9 cellular contexts compared by ENCODE assay signal in genomic region chr19:2983351-2984195, GRCh38. TPM values are rescaled to one million over a fixed set of nuclear protein-coding genes. Genes with fewer than 3 reads are reported as not detected.
DNase-seq lines count a peak whose midpoint lies in the region; ATAC-seq, FAIRE-seq and TF ChIP-seq lines count a peak whose summit lies in the region.
"Had no signal": no experiment of that assay in that cellular context is flagged by ENCODE, and none has a peak within 500 bp of the region (broad histone marks: within the 10 kb centered on the region; RNA-seq: fewer than 3 reads in every experiment).

No MANE protein-coding gene starts in this region.

- DNase-seq in GM20000 (ENCODE audit: low spot score) = peak; percentile 43
- peak; percentile 32 for DNase-seq in NCI-H526 treated with DMSO at 0.1 percent for 48 hours (lab: John Stamatoyannopoulos, UW)
- no peak for DNase-seq in endodermal cell
- DNase-seq in mesendoderm = peak; percentile 88
- DNase-seq in urothelium cell line (ENCODE audit: low spot score) = peak; percentile 73
- no peak for DNase-seq in MV-4-11 (lab: John Stamatoyannopoulos, UW)
- DNase-seq in stimulated activated CD4-positive, alpha-beta T cell treated with anti-CD3 and anti-CD28 coated beads, Interleukin-2, amount 100 ng/mL, for 24 hours = no peak
- no peak for DNase-seq in effector memory CD8-positive, alpha-beta T cell

- H3K36me3 ChIP-seq in endodermal cell (ENCODE audit: control insufficient read depth, insufficient read depth, low read length) (no peaks in the 10 kb centered on the region), mesendoderm (ENCODE audit: control insufficient read depth, insufficient read depth, low read length) (no peaks in the 10 kb centered on the region)

- WGBS in endodermal cell (ENCODE audit: insufficient coverage in 1 of 2, insufficient read length in 1 of 2), 2 experiments = 30% methylated on average over 14 to 23 of the region's 23 CpGs
- no CpG with 5 or more reads among the region's 23 CpGs for WGBS in mesendoderm (ENCODE audit: extremely low coverage, insufficient coverage, low lambda C conversion rate)

- no peaks in the 10 kb centered on the region for H3K79me2 ChIP-seq in mesendoderm (ENCODE audit: control insufficient read depth, insufficient read depth, low read length)

- no peak for ATAC-seq in effector memory CD8-positive, alpha-beta T cell (replicated peaks)

- H3K56ac ChIP-seq in mesendoderm (ENCODE audit: low read length) = no peak overlapping the region

- no peak overlapping the region for H4K8ac ChIP-seq in mesendoderm (ENCODE audit: low read depth, low read length)

- H3K27me3 Mint-ChIP-seq in endodermal cell (ENCODE audit: insufficient read depth) = peaks cover 45% of the 10 kb centered on the region
- H3K27me3 Mint-ChIP-seq in effector memory CD8-positive, alpha-beta T cell = peaks cover 22 to 41% of the 10 kb centered on the region in 2 donors

- no peak overlapping the region for H4K5ac ChIP-seq in mesendoderm (ENCODE audit: low read length)

- H2AK5ac ChIP-seq in mesendoderm (ENCODE audit: low read length) = no peak overlapping the region

- H2BK120ac ChIP-seq in mesendoderm (ENCODE audit: low read depth, low read length) = no peak overlapping the region

- H2BK5ac ChIP-seq in mesendoderm (ENCODE audit: low read length) = no peak overlapping the region

- H3K9ac ChIP-seq in endodermal cell (ENCODE audit: extremely low read depth, low read length, poor library complexity, severe bottlenecking) (no peak overlapping the region), mesendoderm (ENCODE audit: low read length) (no peak overlapping the region)
- H3K9ac ChIP-seq: KMS-11 had no signal

- H3K27ac ChIP-seq in endodermal cell (ENCODE audit: low read depth, low read length) (no peak overlapping the region), mesendoderm (ENCODE audit: low read depth, low read length) (no peak overlapping the region)
- H3K27ac ChIP-seq: KMS-11 had no signal

- FAIRE-seq in urothelium cell line (lab: Jason Lieb, UNC) = no peak

- H3K27me3 ChIP-seq in endodermal cell (ENCODE audit: control insufficient read depth, insufficient read depth, low read length, poor library complexity, severe bottlenecking) = no peaks in the 10 kb centered on the region
- H3K27me3 ChIP-seq in mesendoderm (ENCODE audit: insufficient read depth, low read length, poor library complexity) = peaks cover 2% of the 10 kb centered on the region

- H3K36me3 Mint-ChIP-seq in endodermal cell (ENCODE audit: low read depth) = peaks cover 2% of the 10 kb centered on the region
- H3K36me3 Mint-ChIP-seq in effector memory CD8-positive, alpha-beta T cell (ENCODE audit: insufficient read depth) = no peaks in the 10 kb centered on the region

- H3K4ac ChIP-seq in mesendoderm (ENCODE audit: low read depth, low read length) = no peak overlapping the region

- H3K4me3 ChIP-seq in endodermal cell (ENCODE audit: low read length) (peak overlapping the region; percentile 29), mesendoderm (ENCODE audit: low read length) (no peak overlapping the region)

- H3K27ac Mint-ChIP-seq in endodermal cell = peak overlapping the region; percentile 48
- no peak overlapping the region for H3K27ac Mint-ChIP-seq in effector memory CD8-positive, alpha-beta T cell

- no peak for TF ChIP-seq CTCF in GM20000 (IDR thresholded peaks at IDR 0.05; ENCODE audit: extremely low read depth, missing control alignments)
- no peak for TF ChIP-seq CTCF in endodermal cell (conservative IDR thresholded peaks at IDR 0.05)

- H3K4me1 Mint-ChIP-seq in endodermal cell = peaks cover 29% of the 10 kb centered on the region
- peaks cover 0 to 4% of the 10 kb centered on the region in 2 donors for H3K4me1 Mint-ChIP-seq in effector memory CD8-positive, alpha-beta T cell (ENCODE audit: low read depth in 2 of 2)

- H3K23ac ChIP-seq in mesendoderm (ENCODE audit: low read length) = no peak overlapping the region

- no peaks in the 10 kb centered on the region for H3K79me1 ChIP-seq in mesendoderm (ENCODE audit: low read length)

- no peaks in the 10 kb centered on the region for H3K9me3 Mint-ChIP-seq in endodermal cell
- H3K9me3 Mint-ChIP-seq in effector memory CD8-positive, alpha-beta T cell = no peaks in the 10 kb centered on the region

- H2BK15ac ChIP-seq in mesendoderm (replicated peaks; ENCODE audit: low read depth) = no peak overlapping the region

- no peak overlapping the region for H3K18ac ChIP-seq in mesendoderm (ENCODE audit: low read length)

- H3K4me3 Mint-ChIP-seq in endodermal cell = peak overlapping the region; percentile 38
- no peak overlapping the region for H3K4me3 Mint-ChIP-seq in effector memory CD8-positive, alpha-beta T cell

- H3K4me1 ChIP-seq in endodermal cell (ENCODE audit: control insufficient read depth, insufficient read depth, low read length) = peaks cover 10% of the 10 kb centered on the region
- H3K4me1 ChIP-seq in mesendoderm (ENCODE audit: control insufficient read depth, low read depth, low read length) = no peaks in the 10 kb centered on the region

- no peak overlapping the region for H3K4me2 ChIP-seq in mesendoderm (ENCODE audit: low read length)
- H3K4me2 ChIP-seq: KMS-11 had no signal

- no peaks in the 10 kb centered on the region for H3K9me3 ChIP-seq in endodermal cell (ENCODE audit: control insufficient read depth, low read length)

RNA-seq across cellular contexts. Expression of gene TLE6, which starts 6.2 kb away (rescaled TPM):
- 10 to 100 TPM; 13.7 to 17.3 TPM for total RNA-seq in endodermal cell
- polyA plus RNA-seq in endodermal cell (2013, experiment 1 of 2) = 1.2 TPM
- polyA plus RNA-seq in endodermal cell (2013, experiment 2 of 2) = 1.3 TPM
- polyA plus RNA-seq in mesendoderm (2013, experiment 1 of 2) = not detected
- 0.15 TPM for polyA plus RNA-seq in mesendoderm (2013, experiment 2 of 2)

RNA-seq across cellular contexts. Expression of gene ZNF77, which starts 38.8 kb away (rescaled TPM):
- total RNA-seq in endodermal cell = 1 to 10 TPM; 4.6 to 7.1 TPM
- 8.7 TPM for polyA plus RNA-seq in endodermal cell (2013, experiment 1 of 2)
- 9.9 TPM for polyA plus RNA-seq in endodermal cell (2013, experiment 2 of 2)
- 1.2 TPM for polyA plus RNA-seq in mesendoderm (2013, experiment 1 of 2)
- 1.3 TPM for polyA plus RNA-seq in mesendoderm (2013, experiment 2 of 2)

RNA-seq across cellular contexts. Expression of gene TLE2, which starts 45.5 kb away (rescaled TPM):
- 10 to 100 TPM; 75.0 to 80.3 TPM for total RNA-seq in endodermal cell
- 8.9 TPM for polyA plus RNA-seq in endodermal cell (2013, experiment 1 of 2)
- 10.2 TPM for polyA plus RNA-seq in endodermal cell (2013, experiment 2 of 2)
- 1.7 TPM for polyA plus RNA-seq in mesendoderm (2013, experiment 1 of 2)
- 1.8 TPM for polyA plus RNA-seq in mesendoderm (2013, experiment 2 of 2)

Comparison
In these comparisons a context has a peak if more than half of its experiments do, and no peak if none do; other contexts are left out.
1. DNase-seq: peak in GM20000 (single experiment), NCI-H526 treated with DMSO at 0.1 percent for 48 hours (single experiment), mesendoderm (single experiment) and urothelium cell line (single experiment); none in endodermal cell (single experiment), MV-4-11 (single experiment), stimulated activated CD4-positive, alpha-beta T cell treated with anti-CD3 and anti-CD28 coated beads, Interleukin-2, amount 100 ng/mL, for 24 hours (0 of 2) and effector memory CD8-positive, alpha-beta T cell (0 of 3).